ENCODE assay signal across 9 cellular contexts in the genomic region with DNA sequence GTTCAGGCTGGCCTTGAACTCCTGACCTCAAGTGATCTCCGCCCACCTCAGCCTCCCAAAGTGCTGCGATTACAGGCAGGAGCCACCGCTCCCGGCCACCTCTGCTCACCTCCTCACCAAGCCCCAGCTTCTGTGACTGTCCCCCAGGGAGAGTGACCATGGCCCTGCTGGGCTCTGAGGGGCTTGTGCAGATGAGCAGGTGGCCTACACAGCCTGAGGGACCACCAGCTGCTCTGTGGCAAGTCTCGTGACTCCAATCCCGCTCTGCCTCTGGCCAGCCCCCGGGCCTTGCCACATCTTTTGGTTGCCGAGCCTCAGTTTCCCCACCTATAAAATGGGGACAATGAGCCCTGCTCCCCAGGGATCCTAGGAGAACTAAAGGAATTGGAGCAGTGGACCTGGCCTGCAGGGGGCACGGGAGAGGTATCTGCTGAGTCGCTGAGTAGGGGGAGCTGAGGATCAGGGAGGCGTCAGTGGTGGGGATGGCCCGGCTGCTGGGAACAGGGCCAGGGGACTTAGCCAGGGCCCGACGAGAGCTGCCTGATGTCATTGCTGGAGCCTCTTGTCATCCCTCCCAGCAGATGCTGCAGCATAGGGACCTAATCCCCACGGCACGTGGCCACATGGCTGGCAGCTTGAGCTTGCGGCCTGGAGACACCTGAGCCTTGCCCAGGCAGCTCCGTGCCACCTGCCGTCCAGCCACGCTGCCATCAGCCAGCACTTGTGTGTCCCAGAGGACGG.
A peak's percentile ranks its signal among the peaks of the same experiment; 100 is the strongest.
DNase-seq lines count a peak whose midpoint lies in the region; ATAC-seq and TF ChIP-seq lines count a peak whose summit lies in the region.
"Had no signal": no experiment of that assay in that cellular context is flagged by ENCODE, and none has a peak within 500 bp of the region (broad histone marks: within the 10 kb centered on the region; RNA-seq: fewer than 3 reads in every experiment).

No MANE protein-coding gene starts in this region.

- no peaks in the 10 kb centered on the region for H3K9me3 ChIP-seq in mucosa of stomach (ENCODE audit: control insufficient read depth, low read length)

- no peak for ATAC-seq in omental fat pad (ENCODE audit: low FRiP score)
- no peak for ATAC-seq in activated naive CD8-positive, alpha-beta T cell treated with anti-CD3 and anti-CD28 coated beads, Interleukin-2, amount 50 U/mL, for 24 hours

- H3K4me3 ChIP-seq in AG10803 (ENCODE audit: low read length) (no peak overlapping the region), mucosa of stomach (ENCODE audit: low read length) (no peak overlapping the region)

- peaks cover 16% of the 10 kb centered on the region for H3K4me1 ChIP-seq in mucosa of stomach (ENCODE audit: control insufficient read depth, insufficient read depth, low read length)

- H3K4me1 Mint-ChIP-seq in activated naive CD8-positive, alpha-beta T cell treated with anti-CD3 and anti-CD28 coated beads, Interleukin-2, amount 50 U/mL, for 24 hours, result peaks cover 24% of the 10 kb centered on the region

- no peak overlapping the region for H3K27ac Mint-ChIP-seq in activated naive CD8-positive, alpha-beta T cell treated with anti-CD3 and anti-CD28 coated beads, Interleukin-2, amount 50 U/mL, for 24 hours

- H3K9me3 Mint-ChIP-seq in activated naive CD8-positive, alpha-beta T cell treated with anti-CD3 and anti-CD28 coated beads, Interleukin-2, amount 50 U/mL, for 24 hours, result no peaks in the 10 kb centered on the region

- peak overlapping the region; percentile 22 for H3K9ac ChIP-seq in mucosa of stomach (ENCODE audit: low read length)

- TF ChIP-seq CTCF in AG10803 (conservative IDR thresholded peaks at IDR 0.05; ENCODE audit: low read length), result peak; percentile 23; the same call in 1 of the 2 replicates
- TF ChIP-seq CTCF in omental fat pad (IDR thresholded peaks at IDR 0.05), result no peak

- H3K36me3 Mint-ChIP-seq in activated naive CD8-positive, alpha-beta T cell treated with anti-CD3 and anti-CD28 coated beads, Interleukin-2, amount 50 U/mL, for 24 hours (ENCODE audit: low read depth), result no peaks in the 10 kb centered on the region

- H3K27me3 Mint-ChIP-seq in activated naive CD8-positive, alpha-beta T cell treated with anti-CD3 and anti-CD28 coated beads, Interleukin-2, amount 50 U/mL, for 24 hours, result no peaks in the 10 kb centered on the region

- H3K27ac ChIP-seq in caudate nucleus (ENCODE audit: low read depth, low read length), result peak overlapping the region; percentile 89

- no peaks in the 10 kb centered on the region for H3K36me3 ChIP-seq in mucosa of stomach (ENCODE audit: control insufficient read depth, insufficient read depth, low read length)

- DNase-seq in AG10803 (ENCODE audit: low read depth) (peak; percentile 51), NCI-H1092 (lab: John Stamatoyannopoulos, UW) (peak; percentile 22), caudate nucleus (lab: John Stamatoyannopoulos, UW) (peak in 42 of 61 donors; percentile 7 to 79 (median 44)), GM03348 (ENCODE audit: low spot score) (no peak), omental fat pad (ENCODE audit: low spot score) (no peak), SW 1271 (lab: John Stamatoyannopoulos, UW) (no peak)
- DNase-seq in activated naive CD8-positive, alpha-beta T cell treated with anti-CD3 and anti-CD28 coated beads, Interleukin-2, amount 50 U/mL, for 24 hours, result no peak
- DNase-seq: NCI-H748 treated with DMSO at 0.1 percent for 48 hours had no signal

- no peaks in the 10 kb centered on the region for H3K27me3 ChIP-seq in mucosa of stomach (ENCODE audit: control insufficient read depth, insufficient read depth, low read length)

- no peak overlapping the region for H3K4me3 Mint-ChIP-seq in activated naive CD8-positive, alpha-beta T cell treated with anti-CD3 and anti-CD28 coated beads, Interleukin-2, amount 50 U/mL, for 24 hours

Comparison
In these comparisons a context has a peak if more than half of its experiments do, and no peak if none do; other contexts are left out.
1. DNase-seq: peak in AG10803 (single experiment), NCI-H1092 (single experiment) and caudate nucleus (42 of 61); none in GM03348 (single experiment), omental fat pad (single experiment), activated naive CD8-positive, alpha-beta T cell treated with anti-CD3 and anti-CD28 coated beads, Interleukin-2, amount 50 U/mL, for 24 hours (single experiment) and SW 1271 (0 of 2).